Comparison of ENCODE assay signal across 1 cellular context in the genomic region with DNA sequence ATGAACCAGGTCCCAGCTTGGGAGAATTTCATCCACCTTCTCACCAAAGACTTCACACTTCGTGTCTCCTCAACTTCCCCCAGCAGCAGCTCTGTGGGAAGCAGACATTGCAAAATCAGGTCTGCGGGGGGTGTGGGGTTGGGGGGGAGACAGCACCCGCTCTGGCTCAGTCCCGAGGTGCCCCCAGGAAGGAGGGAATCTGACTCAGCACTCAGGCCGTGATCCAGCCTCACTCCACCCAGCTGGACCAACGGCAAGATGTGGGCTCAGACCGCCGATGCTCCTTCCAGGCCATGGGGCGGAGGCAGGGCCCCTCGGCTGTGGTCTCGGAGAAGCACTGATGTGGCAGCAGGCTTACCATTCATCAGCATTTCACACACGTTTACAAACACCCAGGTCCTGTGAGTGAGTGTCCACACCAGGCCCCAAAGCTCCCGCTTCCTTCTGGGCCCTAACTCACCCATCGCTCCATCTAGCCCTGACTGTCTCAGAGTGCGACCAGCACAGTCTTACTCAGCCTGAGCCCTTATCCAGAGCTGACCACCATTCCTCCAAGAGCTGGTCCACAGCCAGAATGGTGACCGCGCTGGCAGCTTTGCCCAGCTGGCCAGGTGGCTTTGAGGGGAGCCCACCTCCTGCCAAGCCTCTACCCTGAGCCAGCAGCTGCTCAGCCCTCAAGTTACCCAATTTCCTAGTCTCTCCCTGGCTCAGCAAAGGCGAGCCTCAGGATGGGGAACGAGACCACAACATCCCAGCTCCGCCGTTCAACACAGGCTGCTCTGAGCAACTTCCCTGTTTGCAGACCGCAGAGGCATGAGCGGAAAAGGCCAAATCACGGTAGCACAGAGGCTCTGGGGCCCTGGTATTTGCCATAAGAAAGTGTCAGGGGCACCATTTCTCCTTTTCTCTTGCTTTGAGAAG.
TF ChIP-seq lines count a peak whose summit lies in the region.

No MANE protein-coding gene starts in this region.

TF ChIP-seq in IMR-90, 13 proteins besides CTCF, POLR2A, EP300 and RAD21:
- no peak for TF ChIP-seq BHLHE40 (IDR thresholded peaks at IDR 0.05; ENCODE audit: low read depth, low read length)
- TF ChIP-seq MAZ (IDR thresholded peaks at IDR 0.05; ENCODE audit: borderline replicate concordance, low read depth, low read length), result peak; percentile 77; the same call in 1 of the 2 replicates
- TF ChIP-seq NFE2L2 (IDR thresholded peaks at IDR 0.05; ENCODE audit: low read depth, low read length), result peak; percentile 37; the same call in 1 of the 2 replicates
- 0 out of 2 replicates have a peak, but pooled peaks have one; percentile 3 for TF ChIP-seq MAFK (IDR thresholded peaks at IDR 0.05; ENCODE audit: low read depth, low read length)
- peak; percentile 72 for TF ChIP-seq CEBPB (IDR thresholded peaks at IDR 0.05; ENCODE audit: low read depth, low read length)
- no peak for TF ChIP-seq RCOR1 (IDR thresholded peaks at IDR 0.05; ENCODE audit: insufficient replicate concordance, low read length)
- no peak for TF ChIP-seq SMC3 (IDR thresholded peaks at IDR 0.05; ENCODE audit: low read depth, low read length)
